ENCODE assay signal across 23 cellular contexts in the genomic region with DNA sequence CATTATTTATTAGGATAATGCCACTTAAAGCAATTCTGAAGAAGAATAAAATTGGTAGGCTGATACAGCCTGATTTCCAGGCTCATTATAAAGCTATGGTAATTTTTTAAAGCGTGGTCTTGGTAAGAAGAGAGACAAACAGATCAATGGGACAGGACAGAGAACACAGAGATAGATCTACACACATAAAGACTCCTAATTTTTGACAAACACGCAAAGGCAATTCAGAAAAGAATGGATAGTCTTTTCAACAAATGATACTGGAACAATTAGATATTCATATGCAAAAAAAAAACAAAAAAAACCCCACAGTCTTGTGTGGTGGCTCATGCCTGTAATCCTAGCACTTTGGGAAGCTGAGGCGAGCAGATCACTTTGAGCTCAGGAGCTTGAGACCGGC. TPM values are rescaled to one million over a fixed set of nuclear protein-coding genes. Genes with fewer than 3 reads are reported as not detected.
"Had no signal": no experiment of that assay in that cellular context is flagged by ENCODE, and none has a peak within 500 bp of the region (broad histone marks: within the 10 kb centered on the region; RNA-seq: fewer than 3 reads in every experiment).

No MANE protein-coding gene starts in this region.

- H3K36me3 ChIP-seq: left lung, lower lobe of right lung, ovary, right atrium auricular region, right lobe of liver, tibial nerve, uterus had no signal

- H3K4me1 ChIP-seq: left lung, lower lobe of right lung, right atrium auricular region, tibial nerve, uterus had no signal

- H3K9me3 Mint-ChIP-seq: immature natural killer cell; naive thymus-derived CD8-positive, alpha-beta T cell; stimulated activated naive B cell treated with anti-CD40 and anti-IgM and Interleukin-4, amounts not matched to agents 10 μg/mL and 1 μg/mL and 100 μg/mL, for 72 hours; stimulated activated naive CD8-positive, alpha-beta T cell treated with anti-CD3 and anti-CD28 coated beads, Interleukin-15, Interleukin-2, amounts not matched to agents 100 ng/mL and 50 ng/mL, for 24 hours; type B pancreatic cell had no signal

- H3K4me3 ChIP-seq: left lung, lower lobe of right lung, ovary, right atrium auricular region, right lobe of liver, tibial nerve, uterus had no signal

- H3K4me1 Mint-ChIP-seq: naive thymus-derived CD8-positive, alpha-beta T cell; stimulated activated naive B cell treated with anti-CD40 and anti-IgM and Interleukin-4, amounts not matched to agents 10 μg/mL and 1 μg/mL and 100 μg/mL, for 72 hours had no signal

- H3K9me3 ChIP-seq: left lung, lower lobe of right lung, ovary, right atrium auricular region, right lobe of liver, tibial nerve, uterus had no signal

- ATAC-seq: left colon; left lung; lower lobe of right lung; naive thymus-derived CD8-positive, alpha-beta T cell; right lobe of liver; stimulated activated naive B cell treated with anti-CD40 and anti-IgM and Interleukin-4, amounts not matched to agents 10 μg/mL and 1 μg/mL and 100 μg/mL, for 72 hours had no signal

- H3K27ac ChIP-seq: left lung, lower lobe of right lung, ovary, right atrium auricular region, right lobe of liver, tibial nerve, uterus had no signal

- H3K36me3 Mint-ChIP-seq: immature natural killer cell; naive thymus-derived CD8-positive, alpha-beta T cell; stimulated activated naive B cell treated with anti-CD40 and anti-IgM and Interleukin-4, amounts not matched to agents 10 μg/mL and 1 μg/mL and 100 μg/mL, for 72 hours; type B pancreatic cell had no signal

- H3K4me3 Mint-ChIP-seq: immature natural killer cell; naive thymus-derived CD8-positive, alpha-beta T cell; stimulated activated naive B cell treated with anti-CD40 and anti-IgM and Interleukin-4, amounts not matched to agents 10 μg/mL and 1 μg/mL and 100 μg/mL, for 72 hours; stimulated activated naive CD8-positive, alpha-beta T cell treated with anti-CD3 and anti-CD28 coated beads, Interleukin-15, Interleukin-2, amounts not matched to agents 100 ng/mL and 50 ng/mL, for 24 hours; type B pancreatic cell had no signal

- H3K27me3 ChIP-seq: ovary, right atrium auricular region, right lobe of liver, tibial nerve, uterus had no signal

- H3K27ac Mint-ChIP-seq: immature natural killer cell; naive thymus-derived CD8-positive, alpha-beta T cell; progenitor cell of endocrine pancreas; stimulated activated naive B cell treated with anti-CD40 and anti-IgM and Interleukin-4, amounts not matched to agents 10 μg/mL and 1 μg/mL and 100 μg/mL, for 72 hours; stimulated activated naive CD8-positive, alpha-beta T cell treated with anti-CD3 and anti-CD28 coated beads, Interleukin-15, Interleukin-2, amounts not matched to agents 100 ng/mL and 50 ng/mL, for 24 hours; type B pancreatic cell had no signal

- DNase-seq: hippocampal formation; immature natural killer cell; kidney; left colon; left lung; lower lobe of right lung; mammary epithelial cell; mesenchymal stem cell; naive thymus-derived CD8-positive, alpha-beta T cell; ovary; right lobe of liver; stimulated activated CD4-positive, alpha-beta T cell treated with anti-CD3 and anti-CD28 coated beads, Interleukin-12 subunit alpha, Interleukin-12 subunit beta, amount 100 ng/mL, for 4 hours; stimulated activated CD4-positive, alpha-beta T cell treated with anti-CD3 and anti-CD28 coated beads, Interleukin-15, amount 100 ng/mL, for 24 hours; stimulated activated CD4-positive, alpha-beta T cell treated with anti-CD3 and anti-CD28 coated beads, Interleukin-2, amount 100 ng/mL, for 24 hours; stimulated activated CD4-positive, alpha-beta T cell treated with anti-CD3 and anti-CD28 coated beads, Interleukin-4, amount 100 ng/mL, for 1 hour; stimulated activated naive B cell treated with anti-CD40 and anti-IgM and Interleukin-4, amounts not matched to agents 10 μg/mL and 1 μg/mL and 100 μg/mL, for 72 hours; substantia nigra; uterus had no signal

- H3K27me3 Mint-ChIP-seq: stimulated activated naive B cell treated with anti-CD40 and anti-IgM and Interleukin-4, amounts not matched to agents 10 μg/mL and 1 μg/mL and 100 μg/mL, for 72 hours had no signal

RNA-seq across cellular contexts. Expression of gene MEG3, which starts 25.9 kb away (rescaled TPM):
- total RNA-seq: naive thymus-derived CD8-positive, alpha-beta T cell had no signal
